16 cellular contexts compared by ENCODE assay signal in the genomic region with DNA sequence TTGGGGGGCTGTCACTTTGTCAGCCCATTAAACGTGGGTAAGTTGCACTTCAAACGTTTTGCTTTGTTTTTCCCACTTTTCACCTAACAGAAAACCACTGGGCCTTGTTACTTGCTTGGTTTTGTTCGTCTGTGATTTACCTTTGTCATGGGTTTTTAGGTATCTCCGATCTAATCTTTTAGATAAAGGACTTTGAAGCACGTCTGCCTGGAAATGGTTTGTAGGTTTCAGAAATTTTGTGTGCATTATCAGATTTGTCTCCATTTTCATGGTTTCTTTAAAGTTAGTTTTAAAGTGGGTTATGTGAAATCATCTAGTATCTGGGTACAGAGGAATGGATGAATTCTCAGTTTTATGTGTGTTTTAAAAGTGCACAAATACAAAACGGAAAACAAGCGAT. TPM values are rescaled to one million over a fixed set of nuclear protein-coding genes. Genes with fewer than 3 reads are reported as not detected.
DNase-seq lines count a peak whose midpoint lies in the region; ATAC-seq lines count a peak whose summit lies in the region.
"Had no signal": no experiment of that assay in that cellular context is flagged by ENCODE, and none has a peak within 500 bp of the region (broad histone marks: within the 10 kb centered on the region; RNA-seq: fewer than 3 reads in every experiment).

No MANE protein-coding gene starts in this region.

- peaks cover 53% of the 10 kb centered on the region for H3K4me1 ChIP-seq in CD8-positive, alpha-beta memory T cell (ENCODE audit: insufficient read depth, low read length)

- POLR2A ChIA-PET in CD8-positive, alpha-beta memory T cell (lab: Charles Lee): no interaction called here
- POLR2A ChIA-PET in naive thymus-derived CD8-positive, alpha-beta T cell (lab: Charles Lee): no interaction called here

- H3K9me3 ChIP-seq in CD8-positive, alpha-beta memory T cell (ENCODE audit: low read length): no peaks in the 10 kb centered on the region

- no peak overlapping the region for H3K4me3 Mint-ChIP-seq in activated naive CD4-positive, alpha-beta T cell treated with anti-CD3 and anti-CD28 coated beads for 36 hours
- H3K4me3 Mint-ChIP-seq in CD8-positive, alpha-beta memory T cell: peak overlapping the region in 2 of 7 donors; percentile 23 to 24
- H3K4me3 Mint-ChIP-seq in activated T-helper 1 cell treated with anti-CD3 and anti-CD28 coated beads, Interleukin-12 subunit alpha, Interleukin-12 subunit beta, Interleukin-2, Interleukin-4 antibody, amounts not matched to agents 30 ng/mL and 10 ng/mL and 1 ng/mL, durations not matched to agents 14 hours and 24 hours and 36 hours: peak overlapping the region; percentile 20
- peak overlapping the region in 7 of 10 donors; percentile 0 to 92 (median 23) for H3K4me3 Mint-ChIP-seq in naive thymus-derived CD8-positive, alpha-beta T cell
- H3K4me3 Mint-ChIP-seq: B cell, IgD-negative memory B cell had no signal

- no peak overlapping the region for H3K4me3 ChIP-seq in CD8-positive, alpha-beta memory T cell (ENCODE audit: low read length)
- H3K4me3 ChIP-seq: GM12878 had no signal

- no peak for ATAC-seq in naive thymus-derived CD8-positive, alpha-beta T cell
- ATAC-seq: GM12878 had no signal

- H3K9me3 Mint-ChIP-seq in activated naive CD4-positive, alpha-beta T cell treated with anti-CD3 and anti-CD28 coated beads for 36 hours: no peaks in the 10 kb centered on the region
- H3K9me3 Mint-ChIP-seq in CD8-positive, alpha-beta memory T cell: no peaks in the 10 kb centered on the region
- H3K9me3 Mint-ChIP-seq in activated T-helper 1 cell treated with anti-CD3 and anti-CD28 coated beads, Interleukin-12 subunit alpha, Interleukin-12 subunit beta, Interleukin-2, Interleukin-4 antibody, amounts not matched to agents 30 ng/mL and 10 ng/mL and 1 ng/mL, durations not matched to agents 14 hours and 24 hours and 36 hours: no peaks in the 10 kb centered on the region
- peaks cover 0 to 4% (median 0%) of the 10 kb centered on the region in 9 donors for H3K9me3 Mint-ChIP-seq in naive thymus-derived CD8-positive, alpha-beta T cell
- H3K9me3 Mint-ChIP-seq: IgD-negative memory B cell had no signal

- no peaks in the 10 kb centered on the region for H3K27me3 Mint-ChIP-seq in activated naive CD4-positive, alpha-beta T cell treated with anti-CD3 and anti-CD28 coated beads for 36 hours (ENCODE audit: low read depth)
- H3K27me3 Mint-ChIP-seq in CD8-positive, alpha-beta memory T cell: peaks cover 0 to 2% of the 10 kb centered on the region in 2 donors
- H3K27me3 Mint-ChIP-seq in activated T-helper 1 cell treated with anti-CD3 and anti-CD28 coated beads, Interleukin-12 subunit alpha, Interleukin-12 subunit beta, Interleukin-2, Interleukin-4 antibody, amounts not matched to agents 30 ng/mL and 10 ng/mL and 1 ng/mL, durations not matched to agents 14 hours and 24 hours and 36 hours (ENCODE audit: insufficient read depth): no peaks in the 10 kb centered on the region
- H3K27me3 Mint-ChIP-seq in naive thymus-derived CD8-positive, alpha-beta T cell: no peaks in the 10 kb centered on the region
- H3K27me3 Mint-ChIP-seq: B cell, IgD-negative memory B cell had no signal

- peak overlapping the region; percentile 34 for H3K27ac Mint-ChIP-seq in activated naive CD4-positive, alpha-beta T cell treated with anti-CD3 and anti-CD28 coated beads for 36 hours
- H3K27ac Mint-ChIP-seq in CD8-positive, alpha-beta memory T cell: peak overlapping the region in 6 of 8 donors; percentile 25 to 93 (median 60)
- peak overlapping the region; percentile 71 for H3K27ac Mint-ChIP-seq in activated T-helper 1 cell treated with anti-CD3 and anti-CD28 coated beads, Interleukin-12 subunit alpha, Interleukin-12 subunit beta, Interleukin-2, Interleukin-4 antibody, amounts not matched to agents 30 ng/mL and 10 ng/mL and 1 ng/mL, durations not matched to agents 14 hours and 24 hours and 36 hours
- peak overlapping the region in 9 of 10 donors; percentile 8 to 89 (median 60) for H3K27ac Mint-ChIP-seq in naive thymus-derived CD8-positive, alpha-beta T cell
- H3K27ac Mint-ChIP-seq: B cell had no signal

- peaks cover 14% of the 10 kb centered on the region for H3K36me3 Mint-ChIP-seq in activated naive CD4-positive, alpha-beta T cell treated with anti-CD3 and anti-CD28 coated beads for 36 hours (ENCODE audit: low read depth)
- peaks cover 0 to 36% (median 0%) of the 10 kb centered on the region in 3 donors for H3K36me3 Mint-ChIP-seq in CD8-positive, alpha-beta memory T cell
- H3K36me3 Mint-ChIP-seq in activated T-helper 1 cell treated with anti-CD3 and anti-CD28 coated beads, Interleukin-12 subunit alpha, Interleukin-12 subunit beta, Interleukin-2, Interleukin-4 antibody, amounts not matched to agents 30 ng/mL and 10 ng/mL and 1 ng/mL, durations not matched to agents 14 hours and 24 hours and 36 hours (ENCODE audit: low read depth): peaks cover 27% of the 10 kb centered on the region
- H3K36me3 Mint-ChIP-seq in naive thymus-derived CD8-positive, alpha-beta T cell: peaks cover 0 to 13% (median 0%) of the 10 kb centered on the region in 3 donors
- H3K36me3 Mint-ChIP-seq: IgD-negative memory B cell had no signal

- H3K36me3 ChIP-seq in CD8-positive, alpha-beta memory T cell (ENCODE audit: insufficient read depth, low read length): no peaks in the 10 kb centered on the region

- peaks cover 73% of the 10 kb centered on the region for H3K4me1 Mint-ChIP-seq in activated naive CD4-positive, alpha-beta T cell treated with anti-CD3 and anti-CD28 coated beads for 36 hours (ENCODE audit: low read depth)
- peaks cover 71 to 89% (median 76%) of the 10 kb centered on the region in 3 donors for H3K4me1 Mint-ChIP-seq in CD8-positive, alpha-beta memory T cell
- H3K4me1 Mint-ChIP-seq in activated T-helper 1 cell treated with anti-CD3 and anti-CD28 coated beads, Interleukin-12 subunit alpha, Interleukin-12 subunit beta, Interleukin-2, Interleukin-4 antibody, amounts not matched to agents 30 ng/mL and 10 ng/mL and 1 ng/mL, durations not matched to agents 14 hours and 24 hours and 36 hours (ENCODE audit: low read depth): peaks cover 60% of the 10 kb centered on the region
- peaks cover 31 to 87% (median 77%) of the 10 kb centered on the region in 4 donors for H3K4me1 Mint-ChIP-seq in naive thymus-derived CD8-positive, alpha-beta T cell

- intact Hi-C loops in activated naive CD4-positive, alpha-beta T cell treated with anti-CD3 and anti-CD28 coated beads for 36 hours (cut with micrococcal nuclease): no loop called here
- intact Hi-C loops in activated T-helper 1 cell treated with anti-CD3 and anti-CD28 coated beads, Interleukin-12 subunit alpha, Interleukin-12 subunit beta, Interleukin-2, Interleukin-4 antibody, amounts not matched to agents 30 ng/mL and 10 ng/mL and 1 ng/mL, durations not matched to agents 14 hours and 24 hours and 36 hours (cut with micrococcal nuclease): no loop called here

- no peak overlapping the region for H3K27ac ChIP-seq in CD8-positive, alpha-beta memory T cell (ENCODE audit: low read depth, low read length)

- CTCF ChIA-PET in activated naive CD4-positive, alpha-beta T cell treated with anti-CD3 and anti-CD28 coated beads for 36 hours (lab: Charles Lee): no interaction called here
- CTCF ChIA-PET in CD8-positive, alpha-beta memory T cell (lab: Charles Lee): no interaction called here

- DNase-seq in activated naive CD4-positive, alpha-beta T cell treated with anti-CD3 and anti-CD28 coated beads for 36 hours: no peak
- no peak for DNase-seq in activated naive CD4-positive, alpha-beta T cell treated with anti-CD3 and anti-CD28 coated beads, Interleukin-2, amount 50 U/mL, for 16 hours
- DNase-seq in CD8-positive, alpha-beta memory T cell: no peak
- no peak for DNase-seq in activated T-helper 1 cell treated with anti-CD3 and anti-CD28 coated beads, Interleukin-12 subunit alpha, Interleukin-12 subunit beta, Interleukin-2, Interleukin-4 antibody, amounts not matched to agents 30 ng/mL and 10 ng/mL and 1 ng/mL, durations not matched to agents 14 hours and 24 hours and 36 hours (ENCODE audit: low spot score)
- DNase-seq in naive thymus-derived CD8-positive, alpha-beta T cell: peak in 1 of 10 donors; percentile 26
- DNase-seq in NCI-H1436 (lab: John Stamatoyannopoulos, UW) (no peak), GDM1 (lab: John Stamatoyannopoulos, UW) (no peak)
- DNase-seq: DMS153, HCEC 1CT, NCI-H1417, NCI-H2029, NCI-H2171 treated with DMSO at 0.1 percent for 48 hours, NCI-H774 had no signal

- no peaks in the 10 kb centered on the region for H3K27me3 ChIP-seq in CD8-positive, alpha-beta memory T cell (ENCODE audit: insufficient read depth, low read length, poor library complexity, severe bottlenecking)

RNA-seq across cellular contexts. Expression of gene CTDP1, which starts 6.4 kb away (rescaled TPM):
- total RNA-seq in activated naive CD4-positive, alpha-beta T cell treated with anti-CD3 and anti-CD28 coated beads for 36 hours: 10 to 100 TPM; 28.0 to 29.1 TPM
- total RNA-seq in CD8-positive, alpha-beta memory T cell: 10 to 100 TPM; 35.3 to 38.0 TPM
- polyA plus RNA-seq in CD8-positive, alpha-beta memory T cell: 31.0 TPM
- 45.9 and 47.2 TPM in 2 replicates for total RNA-seq in activated T-helper 1 cell treated with anti-CD3 and anti-CD28 coated beads, Interleukin-12 subunit alpha, Interleukin-12 subunit beta, Interleukin-2, Interleukin-4 antibody, amounts not matched to agents 30 ng/mL and 10 ng/mL and 1 ng/mL, durations not matched to agents 14 hours and 24 hours and 36 hours
- total RNA-seq in naive thymus-derived CD8-positive, alpha-beta T cell: 10 to 100 TPM; 45.4 to 46.2 TPM
- polyA plus RNA-seq in naive thymus-derived CD8-positive, alpha-beta T cell: 10 to 100 TPM in 2 of 3 donors, 1 to 10 TPM in 1; 7.9 to 31.1 (median 14.7) TPM
